Comparison of ENCODE assay signal across 8 cellular contexts in the genomic region with DNA sequence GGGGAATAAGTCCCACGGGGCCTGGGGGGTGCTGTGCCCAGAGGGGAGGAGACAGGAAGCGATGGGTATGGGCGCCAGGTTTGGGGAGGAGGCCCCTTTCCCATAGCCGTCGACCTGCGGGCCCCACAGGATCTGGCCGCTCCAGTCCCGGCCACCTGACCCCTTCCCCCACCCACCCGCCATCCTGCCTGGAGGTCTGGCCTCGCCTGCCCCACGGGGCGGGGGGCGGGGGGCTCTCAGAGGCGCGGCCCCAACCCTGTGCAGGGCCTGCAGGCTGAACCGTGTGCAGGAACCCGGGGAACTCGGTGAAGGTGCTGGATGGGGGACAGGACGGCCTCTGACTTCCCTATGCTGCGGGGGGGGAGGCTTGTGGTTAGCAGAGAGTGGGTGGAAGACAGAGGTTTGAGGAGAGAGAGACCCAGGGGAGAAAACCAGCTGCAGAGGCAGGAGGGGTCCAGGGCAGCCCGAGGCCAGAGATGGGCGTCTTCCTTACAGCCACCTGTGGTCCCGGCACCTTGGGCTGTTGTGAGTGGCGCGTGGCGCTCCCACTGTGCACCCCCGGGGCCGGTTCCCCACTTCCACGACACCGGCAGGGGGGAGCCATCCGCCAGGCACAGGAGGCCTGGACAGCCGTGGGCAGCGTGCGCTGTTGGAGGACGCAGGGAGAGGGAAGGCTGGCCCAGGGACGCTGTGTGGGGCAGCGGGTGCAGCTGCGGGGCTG. TPM values are rescaled to one million over a fixed set of nuclear protein-coding genes. Genes with fewer than 3 reads are reported as not detected.
DNase-seq lines count a peak whose midpoint lies in the region; ATAC-seq, FAIRE-seq and TF ChIP-seq lines count a peak whose summit lies in the region.

No MANE protein-coding gene starts in this region.

- no peak overlapping the region for H2BK120ac ChIP-seq in mesenchymal stem cell (ENCODE audit: low read depth, low read length)

- WGBS in mesenchymal stem cell = 88% methylated on average over 31 of the region's 38 CpGs

- H4K8ac ChIP-seq in mesenchymal stem cell (ENCODE audit: low read length) = no peak overlapping the region

- peak overlapping the region; percentile 49 for H3K4me3 ChIP-seq in BLaER1
- H3K4me3 ChIP-seq in Loucy (ENCODE audit: low read length, poor library complexity, severe bottlenecking) = peak overlapping the region; percentile 69
- H3K4me3 ChIP-seq in mesenchymal stem cell (ENCODE audit: insufficient read depth in 1 of 2, low read depth in 1 of 2, low read length in 2 of 2) = peak overlapping the region in 1 of 2 experiments; percentile 65

- FAIRE-seq in GM19239 (lab: Jason Lieb, UNC) = no peak

- TF ChIP-seq CTCF in Loucy (conservative IDR thresholded peaks at IDR 0.05; ENCODE audit: low read length) (no peak), mesothelial cell of epicardium (IDR thresholded peaks at IDR 0.05; ENCODE audit: unreplicated experiment) (no peak), osteocyte (IDR thresholded peaks at IDR 0.05) (no peak)

- H3K4me2 ChIP-seq in BLaER1 (peak overlapping the region; percentile 99), Loucy (ENCODE audit: low read depth, low read length, poor library complexity, severe bottlenecking) (peak overlapping the region; percentile 85), mesenchymal stem cell (ENCODE audit: low read length, poor library complexity, severe bottlenecking) (peak overlapping the region; percentile 7)

- H3K18ac ChIP-seq in mesenchymal stem cell (ENCODE audit: low read depth in 1 of 2, low read length in 2 of 2) = peak overlapping the region; percentile 45 to 88

- peak overlapping the region; percentile 53; the same call in 1 of the 2 replicates for H3K9ac ChIP-seq in BLaER1
- peak overlapping the region; percentile 71 for H3K9ac ChIP-seq in Loucy (ENCODE audit: low read depth, low read length, poor library complexity, severe bottlenecking)
- H3K9ac ChIP-seq in mesenchymal stem cell (ENCODE audit: low read length) = peak overlapping the region; percentile 75

- peaks cover 90% of the 10 kb centered on the region for H3K4me1 ChIP-seq in BLaER1
- H3K4me1 ChIP-seq in Loucy (ENCODE audit: insufficient read depth, low read length, poor library complexity, severe bottlenecking) = peaks cover 56% of the 10 kb centered on the region
- H3K4me1 ChIP-seq in mesenchymal stem cell (ENCODE audit: control insufficient read depth, insufficient read depth, low read depth, low read length) = peaks cover 67% of the 10 kb centered on the region

- H3K4me1 Mint-ChIP-seq in activated T-cell treated with anti-CD3 and anti-CD28 coated beads, Interleukin-2, amount 50 U/mL, for 4 hours (ENCODE audit: low read depth) = peaks cover 27% of the 10 kb centered on the region
- H3K4me1 Mint-ChIP-seq in mesothelial cell of epicardium = peaks cover 2% of the 10 kb centered on the region
- H3K4me1 Mint-ChIP-seq in osteocyte (ENCODE audit: unreplicated experiment) = peaks cover 20% of the 10 kb centered on the region

- ATAC-seq in activated T-cell treated with anti-CD3 and anti-CD28 coated beads, Interleukin-2, amount 50 U/mL, for 4 hours = no peak

- no peak overlapping the region for H3K23ac ChIP-seq in mesenchymal stem cell (ENCODE audit: low read length in 2 of 2)

- no peaks in the 10 kb centered on the region for H3K9me2 ChIP-seq in Loucy (replicated peaks; ENCODE audit: low read depth, low read length)

- H2BK15ac ChIP-seq in mesenchymal stem cell (ENCODE audit: low read depth, poor library complexity, severe bottlenecking) = no peak overlapping the region

- H4K20me1 ChIP-seq in BLaER1 = peaks cover 36% of the 10 kb centered on the region
- no peaks in the 10 kb centered on the region for H4K20me1 ChIP-seq in Loucy (ENCODE audit: insufficient read depth, low read length, poor library complexity, severe bottlenecking)

- H3K9me3 ChIP-seq in BLaER1 (no peaks in the 10 kb centered on the region), Loucy (ENCODE audit: insufficient read depth, low read depth, low read length) (no peaks in the 10 kb centered on the region), mesenchymal stem cell (ENCODE audit: control insufficient read depth, low read length) (no peaks in the 10 kb centered on the region)

- peaks cover 20% of the 10 kb centered on the region; the same call in 1 of the 2 replicates for H3K79me2 ChIP-seq in Loucy (ENCODE audit: insufficient read depth, low read length)

- no peak overlapping the region for H3K4ac ChIP-seq in mesenchymal stem cell (ENCODE audit: low read depth in 1 of 2, low read length in 2 of 2)

- DNase-seq in activated T-cell treated with anti-CD3 and anti-CD28 coated beads, Interleukin-2, amount 50 U/mL, for 4 hours = peak; percentile 57
- DNase-seq in mesenchymal stem cell = no peak
- DNase-seq in occipital lobe (lab: John Stamatoyannopoulos, UW) = no peak
- DNase-seq in mesothelial cell of epicardium (ENCODE audit: low spot score in 2 of 2, unreplicated experiment in 2 of 2) = no peak
- no peak for DNase-seq in GM19239 (ENCODE audit: insufficient read length, low spot score)
- DNase-seq in osteocyte (ENCODE audit: extremely low spot score, unreplicated experiment) = no peak

- no peaks in the 10 kb centered on the region for H3K36me3 Mint-ChIP-seq in activated T-cell treated with anti-CD3 and anti-CD28 coated beads, Interleukin-2, amount 50 U/mL, for 4 hours (ENCODE audit: insufficient read depth)
- H3K36me3 Mint-ChIP-seq in mesothelial cell of epicardium (no peaks in the 10 kb centered on the region), osteocyte (ENCODE audit: unreplicated experiment) (no peaks in the 10 kb centered on the region)

- H3K4me3 Mint-ChIP-seq in activated T-cell treated with anti-CD3 and anti-CD28 coated beads, Interleukin-2, amount 50 U/mL, for 4 hours = peak overlapping the region; percentile 84
- H3K4me3 Mint-ChIP-seq in mesothelial cell of epicardium = no peak overlapping the region
- H3K4me3 Mint-ChIP-seq in osteocyte (ENCODE audit: unreplicated experiment) = no peak overlapping the region

- H3K27ac ChIP-seq in BLaER1 = peak overlapping the region; percentile 79
- H3K27ac ChIP-seq in mesenchymal stem cell (ENCODE audit: low read length, poor library complexity, severe bottlenecking) = no peak overlapping the region

- peaks cover under 1% of the 10 kb centered on the region for H3K79me1 ChIP-seq in mesenchymal stem cell (replicated peaks; ENCODE audit: low read length, poor library complexity, severe bottlenecking)

- H3K14ac ChIP-seq in mesenchymal stem cell (ENCODE audit: low read length in 2 of 2) = peak overlapping the region in 1 of 2 experiments; percentile 13

- H3K9me3 Mint-ChIP-seq in activated T-cell treated with anti-CD3 and anti-CD28 coated beads, Interleukin-2, amount 50 U/mL, for 4 hours = no peaks in the 10 kb centered on the region
- H3K9me3 Mint-ChIP-seq in mesothelial cell of epicardium (no peaks in the 10 kb centered on the region), osteocyte (ENCODE audit: unreplicated experiment) (no peaks in the 10 kb centered on the region)

- H3K27me3 ChIP-seq in BLaER1 = peaks cover 30% of the 10 kb centered on the region
- no peaks in the 10 kb centered on the region for H3K27me3 ChIP-seq in Loucy (ENCODE audit: insufficient read depth, low read length, poor library complexity, severe bottlenecking)
- peaks cover 0 to 40% of the 10 kb centered on the region in 2 experiments for H3K27me3 ChIP-seq in mesenchymal stem cell (ENCODE audit: control insufficient read depth in 1 of 2, insufficient read depth in 1 of 2, low read length in 2 of 2)

- 0 out of 2 replicates have a peak, but pooled peaks cover 3% of the 10 kb centered on the region for H3F3A ChIP-seq in Loucy (ENCODE audit: low read depth)

- H2AFZ ChIP-seq in Loucy (ENCODE audit: low read length) (peak overlapping the region; percentile 41), mesenchymal stem cell (ENCODE audit: low read depth, low read length) (peak overlapping the region; percentile 42)

- H3K27me3 Mint-ChIP-seq in activated T-cell treated with anti-CD3 and anti-CD28 coated beads, Interleukin-2, amount 50 U/mL, for 4 hours (ENCODE audit: low read depth) = no peaks in the 10 kb centered on the region
- H3K27me3 Mint-ChIP-seq in mesothelial cell of epicardium (ENCODE audit: low read depth) (peaks cover 26% of the 10 kb centered on the region), osteocyte (ENCODE audit: unreplicated experiment) (no peaks in the 10 kb centered on the region)

- H3K27ac Mint-ChIP-seq in mesothelial cell of epicardium = no peak overlapping the region
- H3K27ac Mint-ChIP-seq in osteocyte (ENCODE audit: unreplicated experiment) = no peak overlapping the region

- H2AK5ac ChIP-seq in mesenchymal stem cell (ENCODE audit: low read length, severe bottlenecking) = peak overlapping the region; percentile 79

- no peak overlapping the region for H2BK5ac ChIP-seq in mesenchymal stem cell (ENCODE audit: low read depth, low read length, poor library complexity, severe bottlenecking)

- H2BK12ac ChIP-seq in mesenchymal stem cell (ENCODE audit: low read length in 2 of 2) = no peak overlapping the region

- H3K36me3 ChIP-seq in BLaER1 = no peaks in the 10 kb centered on the region
- H3K36me3 ChIP-seq in Loucy (ENCODE audit: insufficient read depth, low read length) = no peaks in the 10 kb centered on the region
- H3K36me3 ChIP-seq in mesenchymal stem cell (ENCODE audit: control insufficient read depth in 1 of 2, insufficient read depth in 2 of 2, low read depth in 1 of 2, low read length in 2 of 2) = peaks cover 0 to 4% of the 10 kb centered on the region in 2 experiments

- H4K91ac ChIP-seq in mesenchymal stem cell (ENCODE audit: low read length) = no peak overlapping the region

RNA-seq across cellular contexts. Expression of a gene that starts 2.5 kb away (rescaled TPM):
- 100 to 1,000 TPM; 102 to 212 (median 155) TPM for total RNA-seq in activated T-cell treated with anti-CD3 and anti-CD28 coated beads, Interleukin-2, amount 50 U/mL, for 4 hours
- polyA plus RNA-seq in mesenchymal stem cell (2013, experiment 1 of 2) = not detected
- not detected for polyA plus RNA-seq in mesenchymal stem cell (2013, experiment 2 of 2)
- total RNA-seq in occipital lobe (not detected), mesothelial cell of epicardium (0.51 to 1.2 TPM (median 0.93 TPM) in 3 replicates), osteocyte (not detected in 2 replicates)

RNA-seq across cellular contexts. Expression of a gene that starts 5.1 kb away (rescaled TPM):
- total RNA-seq in activated T-cell treated with anti-CD3 and anti-CD28 coated beads, Interleukin-2, amount 50 U/mL, for 4 hours = 100 to 1,000 TPM; 480 to 735 (median 495) TPM
- 0.04 TPM for polyA plus RNA-seq in mesenchymal stem cell (2013, experiment 1 of 2)
- 0.05 TPM for polyA plus RNA-seq in mesenchymal stem cell (2013, experiment 2 of 2)
- total RNA-seq in occipital lobe = not detected
- total RNA-seq in mesothelial cell of epicardium = 0.18 to 0.34 TPM (median 0.29 TPM) in 3 replicates
- total RNA-seq in osteocyte = 0.19 TPM in 1 of 2 replicates, not detected in the other

RNA-seq across cellular contexts. Expression of a gene that starts 22.9 kb away (rescaled TPM):
- total RNA-seq in activated T-cell treated with anti-CD3 and anti-CD28 coated beads, Interleukin-2, amount 50 U/mL, for 4 hours = 100 to 1,000 TPM; 191 to 242 (median 193) TPM
- 239 TPM for polyA plus RNA-seq in mesenchymal stem cell (2013, experiment 1 of 2)
- 241 TPM for polyA plus RNA-seq in mesenchymal stem cell (2013, experiment 2 of 2)
- total RNA-seq in occipital lobe (18.4 TPM), mesothelial cell of epicardium (103 to 110 TPM (median 108 TPM) in 3 replicates), osteocyte (196 and 200 TPM in 2 replicates)

RNA-seq across cellular contexts. Expression of a gene that starts 23.2 kb away (rescaled TPM):
- total RNA-seq in activated T-cell treated with anti-CD3 and anti-CD28 coated beads, Interleukin-2, amount 50 U/mL, for 4 hours = 10 to 100 TPM; 38.0 to 40.8 (median 39.0) TPM
- polyA plus RNA-seq in mesenchymal stem cell (2013, experiment 1 of 2) = 24.3 TPM
- 24.2 TPM for polyA plus RNA-seq in mesenchymal stem cell (2013, experiment 2 of 2)
- total RNA-seq in occipital lobe (27.1 TPM), mesothelial cell of epicardium (32.1 to 34.1 TPM (median 33.4 TPM) in 3 replicates), osteocyte (38.6 and 39.8 TPM in 2 replicates)

RNA-seq across cellular contexts. Expression of a gene that starts 35.2 kb away (rescaled TPM):
- not detected for total RNA-seq in activated T-cell treated with anti-CD3 and anti-CD28 coated beads, Interleukin-2, amount 50 U/mL, for 4 hours
- polyA plus RNA-seq in mesenchymal stem cell (2013, experiment 1 of 2) = not detected
- polyA plus RNA-seq in mesenchymal stem cell (2013, experiment 2 of 2) = not detected
- not detected for total RNA-seq in occipital lobe
- total RNA-seq in mesothelial cell of epicardium = 0.32 to 0.47 TPM in 2 of 3 replicates, not detected in the other
- not detected in 2 replicates for total RNA-seq in osteocyte

Comparison
In these comparisons a context has a peak if more than half of its experiments do, and no peak if none do; other contexts are left out.
1. H3K4me2 ChIP-seq: peak in every context shown above with its lines; median percentile 99 in BLaER1; 85 in Loucy; 7 in mesenchymal stem cell.
2. RNA of a gene that starts 2.5 kb away (total RNA-seq): 102 to 212 TPM in activated T-cell treated with anti-CD3 and anti-CD28 coated beads, Interleukin-2, amount 50 U/mL, for 4 hours; 0.51 to 1.2 TPM in mesothelial cell of epicardium, not detected in occipital lobe (single experiment) and not detected in osteocyte; every median in the first group is over 10 times any median in the second.
3. RNA of a gene that starts 5.1 kb away (total RNA-seq): 480 to 735 TPM in activated T-cell treated with anti-CD3 and anti-CD28 coated beads, Interleukin-2, amount 50 U/mL, for 4 hours; 0.18 to 0.34 TPM in mesothelial cell of epicardium, 0.19 TPM in osteocyte and not detected in occipital lobe (single experiment); every median in the first group is over 100 times any median in the second.
4. Peak in every context shown above with its lines, with median percentiles within 50 percentile points of each other: H3K9ac ChIP-seq.